In the genomic region with DNA sequence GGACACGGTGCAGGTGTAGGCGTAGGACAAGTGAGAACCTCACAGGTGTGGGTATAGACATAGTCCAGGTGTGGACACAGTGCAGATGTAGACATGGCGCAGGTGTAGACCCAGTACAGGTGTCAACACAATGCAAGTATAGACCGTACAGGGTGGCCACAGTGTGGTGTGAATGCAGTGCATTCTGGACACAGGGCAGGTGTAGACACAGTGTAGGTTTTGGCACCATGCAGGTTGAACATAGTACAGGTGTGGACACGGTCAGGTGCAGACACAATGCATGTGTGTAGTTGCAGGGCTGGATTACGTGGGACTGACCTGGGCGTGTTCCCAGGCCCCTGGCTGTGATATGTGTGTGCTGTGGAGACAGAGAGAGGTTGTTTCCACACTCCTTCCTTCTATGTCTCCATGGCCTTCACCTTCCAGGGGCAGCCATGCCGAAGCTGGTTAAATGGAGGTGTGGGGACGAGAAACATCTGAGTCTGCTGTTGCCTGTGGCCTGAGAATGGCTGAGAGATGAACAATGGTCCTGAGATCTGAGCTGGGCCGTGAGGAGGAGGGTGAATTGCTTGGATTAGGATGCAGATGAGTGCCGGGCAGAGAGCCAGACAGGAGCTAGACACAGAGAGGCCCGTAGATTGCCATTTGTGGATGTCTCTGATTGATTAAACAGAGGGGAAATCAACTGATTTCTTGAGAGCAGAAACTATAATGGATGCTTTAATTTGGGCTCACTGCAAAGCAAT, we compare ENCODE assay signal across 1 cellular context.
TF ChIP-seq lines count a peak whose summit lies in the region.

No MANE protein-coding gene starts in this region.

TF ChIP-seq in GM23338, 12 proteins besides CTCF, POLR2A, EP300 and RAD21:
- TF ChIP-seq, protein P1, sequence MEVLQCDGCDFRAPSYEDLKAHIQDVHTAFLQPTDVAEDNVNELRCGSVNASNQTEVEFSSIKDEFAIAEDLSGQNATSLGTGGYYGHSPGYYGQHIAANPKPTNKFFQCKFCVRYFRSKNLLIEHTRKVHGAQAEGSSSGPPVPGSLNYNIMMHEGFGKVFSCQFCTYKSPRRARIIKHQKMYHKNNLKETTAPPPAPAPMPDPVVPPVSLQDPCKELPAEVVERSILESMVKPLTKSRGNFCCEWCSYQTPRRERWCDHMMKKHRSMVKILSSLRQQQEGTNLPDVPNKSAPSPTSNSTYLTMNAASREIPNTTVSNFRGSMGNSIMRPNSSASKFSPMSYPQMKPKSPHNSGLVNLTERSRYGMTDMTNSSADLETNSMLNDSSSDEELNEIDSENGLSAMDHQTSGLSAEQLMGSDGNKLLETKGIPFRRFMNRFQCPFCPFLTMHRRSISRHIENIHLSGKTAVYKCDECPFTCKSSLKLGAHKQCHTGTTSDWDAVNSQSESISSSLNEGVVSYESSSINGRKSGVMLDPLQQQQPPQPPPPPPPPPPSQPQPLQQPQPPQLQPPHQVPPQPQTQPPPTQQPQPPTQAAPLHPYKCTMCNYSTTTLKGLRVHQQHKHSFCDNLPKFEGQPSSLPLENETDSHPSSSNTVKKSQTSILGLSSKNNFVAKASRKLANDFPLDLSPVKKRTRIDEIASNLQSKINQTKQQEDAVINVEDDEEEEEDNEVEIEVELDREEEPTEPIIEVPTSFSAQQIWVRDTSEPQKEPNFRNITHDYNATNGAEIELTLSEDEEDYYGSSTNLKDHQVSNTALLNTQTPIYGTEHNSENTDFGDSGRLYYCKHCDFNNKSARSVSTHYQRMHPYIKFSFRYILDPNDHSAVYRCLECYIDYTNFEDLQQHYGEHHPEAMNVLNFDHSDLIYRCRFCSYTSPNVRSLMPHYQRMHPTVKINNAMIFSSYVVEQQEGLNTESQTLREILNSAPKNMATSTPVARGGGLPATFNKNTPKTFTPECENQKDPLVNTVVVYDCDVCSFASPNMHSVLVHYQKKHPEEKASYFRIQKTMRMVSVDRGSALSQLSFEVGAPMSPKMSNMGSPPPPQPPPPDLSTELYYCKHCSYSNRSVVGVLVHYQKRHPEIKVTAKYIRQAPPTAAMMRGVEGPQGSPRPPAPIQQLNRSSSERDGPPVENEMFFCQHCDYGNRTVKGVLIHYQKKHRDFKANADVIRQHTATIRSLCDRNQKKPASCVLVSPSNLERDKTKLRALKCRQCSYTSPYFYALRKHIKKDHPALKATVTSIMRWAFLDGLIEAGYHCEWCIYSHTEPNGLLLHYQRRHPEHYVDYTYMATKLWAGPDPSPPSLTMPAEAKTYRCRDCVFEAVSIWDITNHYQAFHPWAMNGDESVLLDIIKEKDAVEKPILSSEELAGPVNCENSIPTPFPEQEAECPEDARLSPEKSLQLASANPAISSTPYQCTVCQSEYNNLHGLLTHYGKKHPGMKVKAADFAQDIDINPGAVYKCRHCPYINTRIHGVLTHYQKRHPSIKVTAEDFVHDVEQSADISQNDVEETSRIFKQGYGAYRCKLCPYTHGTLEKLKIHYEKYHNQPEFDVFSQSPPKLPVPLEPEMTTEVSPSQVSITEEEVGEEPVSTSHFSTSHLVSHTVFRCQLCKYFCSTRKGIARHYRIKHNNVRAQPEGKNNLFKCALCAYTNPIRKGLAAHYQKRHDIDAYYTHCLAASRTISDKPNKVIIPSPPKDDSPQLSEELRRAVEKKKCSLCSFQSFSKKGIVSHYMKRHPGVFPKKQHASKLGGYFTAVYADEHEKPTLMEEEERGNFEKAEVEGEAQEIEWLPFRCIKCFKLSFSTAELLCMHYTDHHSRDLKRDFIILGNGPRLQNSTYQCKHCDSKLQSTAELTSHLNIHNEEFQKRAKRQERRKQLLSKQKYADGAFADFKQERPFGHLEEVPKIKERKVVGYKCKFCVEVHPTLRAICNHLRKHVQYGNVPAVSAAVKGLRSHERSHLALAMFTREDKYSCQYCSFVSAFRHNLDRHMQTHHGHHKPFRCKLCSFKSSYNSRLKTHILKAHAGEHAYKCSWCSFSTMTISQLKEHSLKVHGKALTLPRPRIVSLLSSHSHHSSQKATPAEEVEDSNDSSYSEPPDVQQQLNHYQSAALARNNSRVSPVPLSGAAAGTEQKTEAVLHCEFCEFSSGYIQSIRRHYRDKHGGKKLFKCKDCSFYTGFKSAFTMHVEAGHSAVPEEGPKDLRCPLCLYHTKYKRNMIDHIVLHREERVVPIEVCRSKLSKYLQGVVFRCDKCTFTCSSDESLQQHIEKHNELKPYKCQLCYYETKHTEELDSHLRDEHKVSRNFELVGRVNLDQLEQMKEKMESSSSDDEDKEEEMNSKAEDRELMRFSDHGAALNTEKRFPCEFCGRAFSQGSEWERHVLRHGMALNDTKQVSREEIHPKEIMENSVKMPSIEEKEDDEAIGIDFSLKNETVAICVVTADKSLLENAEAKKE (CRISPR knock-in tag; IDR thresholded peaks at IDR 0.05), result no peak
- TF ChIP-seq EZH2phosphoT487 (IDR thresholded peaks at IDR 0.05; ENCODE audit: unreplicated experiment), result no peak
- TF ChIP-seq NANOG (IDR thresholded peaks at IDR 0.05; ENCODE audit: borderline replicate concordance), result no peak
- no peak for TF ChIP-seq POLR2AphosphoS5 (IDR thresholded peaks at IDR 0.05; ENCODE audit: low read depth)
- TF ChIP-seq CREB1 (CRISPR knock-in tag; IDR thresholded peaks at IDR 0.05; ENCODE audit: low read depth), result no peak
- no peak for TF ChIP-seq ZNF114 (CRISPR knock-in tag; IDR thresholded peaks at IDR 0.05)
- TF ChIP-seq ZNF331 (CRISPR knock-in tag; IDR thresholded peaks at IDR 0.05; ENCODE audit: low read depth), result no peak
- no peak for TF ChIP-seq EZH2 (IDR thresholded peaks at IDR 0.05; ENCODE audit: low read depth, unreplicated experiment)
- no peak for TF ChIP-seq JUNB (IDR thresholded peaks at IDR 0.05; ENCODE audit: unreplicated experiment)
- TF ChIP-seq, protein P2, sequence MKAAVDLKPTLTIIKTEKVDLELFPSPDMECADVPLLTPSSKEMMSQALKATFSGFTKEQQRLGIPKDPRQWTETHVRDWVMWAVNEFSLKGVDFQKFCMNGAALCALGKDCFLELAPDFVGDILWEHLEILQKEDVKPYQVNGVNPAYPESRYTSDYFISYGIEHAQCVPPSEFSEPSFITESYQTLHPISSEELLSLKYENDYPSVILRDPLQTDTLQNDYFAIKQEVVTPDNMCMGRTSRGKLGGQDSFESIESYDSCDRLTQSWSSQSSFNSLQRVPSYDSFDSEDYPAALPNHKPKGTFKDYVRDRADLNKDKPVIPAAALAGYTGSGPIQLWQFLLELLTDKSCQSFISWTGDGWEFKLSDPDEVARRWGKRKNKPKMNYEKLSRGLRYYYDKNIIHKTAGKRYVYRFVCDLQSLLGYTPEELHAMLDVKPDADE (IDR thresholded peaks at IDR 0.05), result no peak
- TF ChIP-seq, protein P3, sequence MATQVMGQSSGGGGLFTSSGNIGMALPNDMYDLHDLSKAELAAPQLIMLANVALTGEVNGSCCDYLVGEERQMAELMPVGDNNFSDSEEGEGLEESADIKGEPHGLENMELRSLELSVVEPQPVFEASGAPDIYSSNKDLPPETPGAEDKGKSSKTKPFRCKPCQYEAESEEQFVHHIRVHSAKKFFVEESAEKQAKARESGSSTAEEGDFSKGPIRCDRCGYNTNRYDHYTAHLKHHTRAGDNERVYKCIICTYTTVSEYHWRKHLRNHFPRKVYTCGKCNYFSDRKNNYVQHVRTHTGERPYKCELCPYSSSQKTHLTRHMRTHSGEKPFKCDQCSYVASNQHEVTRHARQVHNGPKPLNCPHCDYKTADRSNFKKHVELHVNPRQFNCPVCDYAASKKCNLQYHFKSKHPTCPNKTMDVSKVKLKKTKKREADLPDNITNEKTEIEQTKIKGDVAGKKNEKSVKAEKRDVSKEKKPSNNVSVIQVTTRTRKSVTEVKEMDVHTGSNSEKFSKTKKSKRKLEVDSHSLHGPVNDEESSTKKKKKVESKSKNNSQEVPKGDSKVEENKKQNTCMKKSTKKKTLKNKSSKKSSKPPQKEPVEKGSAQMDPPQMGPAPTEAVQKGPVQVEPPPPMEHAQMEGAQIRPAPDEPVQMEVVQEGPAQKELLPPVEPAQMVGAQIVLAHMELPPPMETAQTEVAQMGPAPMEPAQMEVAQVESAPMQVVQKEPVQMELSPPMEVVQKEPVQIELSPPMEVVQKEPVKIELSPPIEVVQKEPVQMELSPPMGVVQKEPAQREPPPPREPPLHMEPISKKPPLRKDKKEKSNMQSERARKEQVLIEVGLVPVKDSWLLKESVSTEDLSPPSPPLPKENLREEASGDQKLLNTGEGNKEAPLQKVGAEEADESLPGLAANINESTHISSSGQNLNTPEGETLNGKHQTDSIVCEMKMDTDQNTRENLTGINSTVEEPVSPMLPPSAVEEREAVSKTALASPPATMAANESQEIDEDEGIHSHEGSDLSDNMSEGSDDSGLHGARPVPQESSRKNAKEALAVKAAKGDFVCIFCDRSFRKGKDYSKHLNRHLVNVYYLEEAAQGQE (IDR thresholded peaks at IDR 0.05; ENCODE audit: unreplicated experiment), result no peak
- TF ChIP-seq STAT1 (IDR thresholded peaks at IDR 0.05; ENCODE audit: unreplicated experiment), result no peak
TF ChIP-seq in GM23338: peak in this region for 0.
